ENCODE assay signal across 8 cellular contexts in the genomic region with DNA sequence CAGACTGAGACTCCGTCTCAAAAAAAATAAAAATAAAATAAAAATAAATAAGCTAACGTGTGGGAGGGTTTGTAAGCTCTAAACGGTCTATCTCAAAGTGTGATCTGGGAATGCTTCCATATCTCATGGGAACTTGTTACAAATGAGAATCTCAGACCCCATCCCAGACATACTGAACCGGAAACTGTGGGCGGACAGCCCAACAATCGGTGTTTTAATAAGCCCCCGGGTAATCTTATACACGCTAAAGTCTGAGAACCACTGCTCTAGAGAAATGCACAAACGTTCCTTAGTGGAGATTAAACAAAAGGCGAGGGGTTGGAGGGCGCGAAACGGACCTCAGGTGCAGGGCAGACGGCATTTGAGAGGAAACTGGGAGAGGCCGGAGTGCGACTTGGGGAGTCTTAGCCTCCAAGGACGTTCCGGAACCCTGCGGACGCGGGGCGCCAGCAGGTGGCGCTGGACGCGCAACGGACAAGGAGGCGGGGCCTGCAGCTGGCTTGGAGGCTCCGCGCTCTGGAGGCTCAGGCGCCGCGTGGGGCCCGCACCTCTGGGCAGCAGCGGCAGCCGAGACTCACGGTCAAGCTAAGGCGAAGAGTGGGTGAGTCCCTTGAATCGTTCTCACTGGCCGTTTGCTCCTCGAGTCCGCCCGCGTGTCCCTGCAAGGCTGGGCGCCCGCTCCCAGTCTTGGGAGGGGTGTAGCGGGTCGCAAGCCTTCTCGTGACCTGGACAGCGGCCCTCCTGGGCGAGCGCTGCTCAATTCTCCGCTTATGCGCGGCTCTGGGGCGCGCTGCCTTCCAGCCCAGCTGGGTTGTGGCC.
DNase-seq lines count a peak whose midpoint lies in the region; ATAC-seq and TF ChIP-seq lines count a peak whose summit lies in the region.
"Not testable (repeated sequence)": the region's sequence is repeated elsewhere in the genome, so short reads cannot be mapped to it uniquely, and the experiment has no call there.

A gene (plus strand): TSS at position 527 of the 819 bp plus-strand sequence. CDS start 5,320 bp downstream, outside the sequence.

- H3K27ac Mint-ChIP-seq in central memory CD8-positive, alpha-beta T cell (ENCODE audit: low read depth), result not testable (repeated sequence)

- peak; percentile 57 for DNase-seq in AG09309 (ENCODE audit: low read depth)
- DNase-seq in NCI-H2227 treated with DMSO at 0.1 percent for 48 hours (lab: John Stamatoyannopoulos, UW), result peak; percentile 69
- peak; percentile 91 for DNase-seq in activated CD4-positive, CD25-positive, alpha-beta regulatory T cell treated with anti-CD3 and anti-CD28 coated beads, Interleukin-2, amount 50 U/mL, for 72 hours
- DNase-seq in central memory CD8-positive, alpha-beta T cell (ENCODE audit: low spot score in 2 of 2), result peak; percentile 71 to 78
- peak; percentile 88 for DNase-seq in iris pigment epithelial cell (ENCODE audit: low read depth)
- DNase-seq in smooth muscle cell of the brain vasculature (ENCODE audit: low read depth, low spot score), result peak; percentile 90

- TF ChIP-seq CTCF in AG09309 (IDR thresholded peaks at IDR 0.05; ENCODE audit: control insufficient read depth, insufficient read depth, low read depth, low read length, missing control alignments), result peak; percentile 74

- peak within 1 kb of the TSS; percentile 75 for H3K4me3 ChIP-seq in AG09309 (ENCODE audit: control insufficient read depth, low read depth, low read length)

- peak within 1 kb of the TSS; percentile 61 for H3K4me3 Mint-ChIP-seq in central memory CD8-positive, alpha-beta T cell

- not testable (repeated sequence) for H3K4me1 Mint-ChIP-seq in central memory CD8-positive, alpha-beta T cell

- peaks cover 28% of the 10 kb centered on the region for H3K27me3 Mint-ChIP-seq in central memory CD8-positive, alpha-beta T cell

- not testable (repeated sequence) for H3K9me3 Mint-ChIP-seq in central memory CD8-positive, alpha-beta T cell

- H3K36me3 Mint-ChIP-seq in central memory CD8-positive, alpha-beta T cell (ENCODE audit: insufficient read depth), result not testable (repeated sequence)

- peak; percentile 97 for ATAC-seq in GM19023 (IDR thresholded peaks at IDR 0.05; ENCODE audit: unreplicated experiment)
- ATAC-seq in HG03139 (IDR thresholded peaks at IDR 0.05; ENCODE audit: unreplicated experiment), result peak; percentile 96
- ATAC-seq in central memory CD8-positive, alpha-beta T cell (replicated peaks; ENCODE audit: extremely low read depth, poor library complexity, severe bottlenecking), result peak; percentile 83

Comparison
In these comparisons a context has a peak if more than half of its experiments do, and no peak if none do; other contexts are left out.
1. Peak in every context shown above with its lines: DNase-seq, ATAC-seq and H3K4me3 ChIP-seq.